In the genomic region with DNA sequence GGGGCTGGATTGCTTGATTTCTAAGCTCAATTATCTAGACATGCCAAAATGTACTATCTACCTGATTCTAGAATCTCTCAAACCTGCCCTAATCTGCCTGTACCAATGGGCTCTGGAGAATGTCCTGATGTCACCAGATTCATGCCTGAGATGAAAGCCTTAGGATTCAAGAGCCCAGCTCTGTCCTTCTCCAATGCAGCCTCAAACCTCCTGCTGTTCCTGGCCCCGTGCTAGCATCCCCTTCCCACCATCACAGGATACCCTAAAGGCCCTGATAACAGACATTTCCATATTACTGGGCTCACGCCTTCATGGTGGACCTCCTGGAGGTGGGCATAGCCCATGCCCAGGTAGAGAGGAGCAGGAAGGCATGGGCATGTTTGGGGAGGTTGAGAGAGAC, we compare ENCODE assay signal across 10 cellular contexts.
DNase-seq lines count a peak whose midpoint lies in the region; ATAC-seq, FAIRE-seq and TF ChIP-seq lines count a peak whose summit lies in the region.
"Had no signal": no experiment of that assay in that cellular context is flagged by ENCODE, and none has a peak within 500 bp of the region (broad histone marks: within the 10 kb centered on the region; RNA-seq: fewer than 3 reads in every experiment).

No MANE protein-coding gene starts in this region.

- H3K4me3 Mint-ChIP-seq in CD4-positive, alpha-beta memory T cell: peak overlapping the region; percentile 28 to 85 (median 78)
- no peak overlapping the region for H3K4me3 Mint-ChIP-seq in astrocyte (ENCODE audit: unreplicated experiment)
- H3K4me3 Mint-ChIP-seq in neural progenitor cell: no peak overlapping the region

- FAIRE-seq in astrocyte (lab: Jason Lieb, UNC): no peak

- H3K9me3 Mint-ChIP-seq in CD4-positive, alpha-beta memory T cell: no peaks in the 10 kb centered on the region
- H3K9me3 Mint-ChIP-seq in astrocyte (ENCODE audit: unreplicated experiment) (no peaks in the 10 kb centered on the region), neural progenitor cell (no peaks in the 10 kb centered on the region)

- peak overlapping the region; percentile 93 to 100 (median 100) for H3K27ac Mint-ChIP-seq in CD4-positive, alpha-beta memory T cell
- no peak overlapping the region for H3K27ac Mint-ChIP-seq in astrocyte (ENCODE audit: unreplicated experiment)
- peak overlapping the region; percentile 25 for H3K27ac Mint-ChIP-seq in neural progenitor cell

- no peaks in the 10 kb centered on the region for H3K9me3 ChIP-seq in CD4-positive, alpha-beta memory T cell (ENCODE audit: control insufficient read depth in 1 of 2, low read length in 2 of 2)
- H3K9me3 ChIP-seq in Loucy (ENCODE audit: insufficient read depth, low read depth, low read length) (no peaks in the 10 kb centered on the region), astrocyte (ENCODE audit: insufficient read depth, low read depth, low read length) (no peaks in the 10 kb centered on the region), neural progenitor cell (ENCODE audit: low read depth) (no peaks in the 10 kb centered on the region)
- H3K9me3 ChIP-seq: MG63 had no signal

- in situ Hi-C loops in GM13977 (cut with MboI; ENCODE audit: low pct_unique_long_range_greater_than_20kb, low sequenced_read_pairs, unreplicated experiment): no loop called here

- no peaks in the 10 kb centered on the region for H3K79me2 ChIP-seq in Loucy (ENCODE audit: insufficient read depth, low read length)
- H3K79me2 ChIP-seq in astrocyte (ENCODE audit: insufficient read depth, low read length): no peaks in the 10 kb centered on the region
- H3K79me2 ChIP-seq in neural progenitor cell (ENCODE audit: low read depth): no peaks in the 10 kb centered on the region

- H3K27ac ChIP-seq in CD4-positive, alpha-beta memory T cell (ENCODE audit: low read depth, low read length): peak overlapping the region; percentile 97
- peak overlapping the region; percentile 61 for H3K27ac ChIP-seq in astrocyte (ENCODE audit: low read depth, low read length)
- H3K27ac ChIP-seq in neural progenitor cell: no peak overlapping the region

- H3K4me1 ChIP-seq in CD4-positive, alpha-beta memory T cell (ENCODE audit: insufficient read depth, low read length): peaks cover 68% of the 10 kb centered on the region
- H3K4me1 ChIP-seq in Loucy (ENCODE audit: insufficient read depth, low read length, poor library complexity, severe bottlenecking): peaks cover 58% of the 10 kb centered on the region
- H3K4me1 ChIP-seq in astrocyte (ENCODE audit: insufficient read depth, low read length): peaks cover 63% of the 10 kb centered on the region
- H3K4me1 ChIP-seq in neural progenitor cell: peaks cover 28% of the 10 kb centered on the region

- no peaks in the 10 kb centered on the region for H4K20me1 ChIP-seq in Loucy (ENCODE audit: insufficient read depth, low read length, poor library complexity, severe bottlenecking)
- H4K20me1 ChIP-seq in astrocyte (ENCODE audit: insufficient read depth, low read length): no peaks in the 10 kb centered on the region
- H4K20me1 ChIP-seq in neural progenitor cell (ENCODE audit: low read depth): no peaks in the 10 kb centered on the region

- TF ChIP-seq CTCF in Loucy (conservative IDR thresholded peaks at IDR 0.05; ENCODE audit: low read length) (no peak), astrocyte (IDR thresholded peaks at IDR 0.05; ENCODE audit: insufficient read depth, low read depth, low read length) (no peak), neural progenitor cell (IDR thresholded peaks at IDR 0.05) (no peak), GM13977 (IDR thresholded peaks at IDR 0.05; ENCODE audit: extremely low read depth, insufficient read depth, missing control alignments) (no peak)

- no peaks in the 10 kb centered on the region for H3K27me3 ChIP-seq in CD4-positive, alpha-beta memory T cell (ENCODE audit: insufficient read depth, low read length)
- H3K27me3 ChIP-seq in Loucy (ENCODE audit: insufficient read depth, low read length, poor library complexity, severe bottlenecking) (no peaks in the 10 kb centered on the region), astrocyte (ENCODE audit: insufficient read depth, low read length) (no peaks in the 10 kb centered on the region), neural progenitor cell (no peaks in the 10 kb centered on the region)
- H3K27me3 ChIP-seq: MG63 had no signal

- H3K4me1 Mint-ChIP-seq in CD4-positive, alpha-beta memory T cell: peaks cover 53 to 76% (median 66%) of the 10 kb centered on the region in 4 donors
- H3K4me1 Mint-ChIP-seq in astrocyte (ENCODE audit: low read depth, unreplicated experiment) (peaks cover 40% of the 10 kb centered on the region), neural progenitor cell (peaks cover 50% of the 10 kb centered on the region)

- no peaks in the 10 kb centered on the region for H3K36me3 Mint-ChIP-seq in CD4-positive, alpha-beta memory T cell
- H3K36me3 Mint-ChIP-seq in astrocyte (ENCODE audit: low read depth, unreplicated experiment): no peaks in the 10 kb centered on the region
- H3K36me3 Mint-ChIP-seq in neural progenitor cell: no peaks in the 10 kb centered on the region

- H3F3A ChIP-seq in Loucy (ENCODE audit: low read depth): peaks cover 25% of the 10 kb centered on the region
- no peaks in the 10 kb centered on the region for H3F3A ChIP-seq in neural progenitor cell (ENCODE audit: low read depth)

- no peak overlapping the region for H2AFZ ChIP-seq in Loucy (ENCODE audit: low read length)
- H2AFZ ChIP-seq in astrocyte (ENCODE audit: low read depth, low read length): no peak overlapping the region
- H2AFZ ChIP-seq in neural progenitor cell (replicated peaks): no peak overlapping the region

- H3K9ac ChIP-seq in Loucy (ENCODE audit: low read depth, low read length, poor library complexity, severe bottlenecking) (peak overlapping the region; percentile 67), astrocyte (ENCODE audit: low read length) (peak overlapping the region; percentile 29), neural progenitor cell (no peak overlapping the region)

- ATAC-seq in HG03571 (IDR thresholded peaks at IDR 0.05; ENCODE audit: unreplicated experiment): no peak

- CTCF ChIA-PET in CD4-positive, alpha-beta memory T cell (lab: Charles Lee; ENCODE audit: partially characterized antibody): interaction anchor here (0.7 to 10.6 kb wide), 38 partner anchors 9 to 313 kb away, joined by 3 to 163 read pairs (median 8); a partner anchor contains a TSS

- H3K36me3 ChIP-seq in CD4-positive, alpha-beta memory T cell (ENCODE audit: insufficient read depth, low read length): no peaks in the 10 kb centered on the region
- H3K36me3 ChIP-seq in Loucy (ENCODE audit: insufficient read depth, low read length) (no peaks in the 10 kb centered on the region), astrocyte (ENCODE audit: insufficient read depth, low read length) (no peaks in the 10 kb centered on the region), neural progenitor cell (no peaks in the 10 kb centered on the region)
- H3K36me3 ChIP-seq: MG63 had no signal

- no peak for DNase-seq in CD4-positive, alpha-beta memory T cell
- no peak for DNase-seq in astrocyte (ENCODE audit: low read depth)
- no peak for DNase-seq in neural progenitor cell (ENCODE audit: low spot score)
- DNase-seq in T-helper 9 cell: no peak
- no peak for DNase-seq in GM13977 (ENCODE audit: low spot score)
- DNase-seq in NCI-H526 treated with DMSO at 0.1 percent for 48 hours (lab: John Stamatoyannopoulos, UW): no peak
- DNase-seq: NCI-H524 treated with DMSO at 0.1 percent for 48 hours had no signal

- POLR2A ChIA-PET in CD4-positive, alpha-beta memory T cell (lab: Charles Lee; ENCODE audit: partially characterized antibody): interaction anchor here (0.6 to 12.0 kb wide), 21 partner anchors 9 to 299 kb away, joined by 3 to 471 read pairs (median 9); a partner anchor contains a TSS

- H3K4me2 ChIP-seq in Loucy (ENCODE audit: low read depth, low read length, poor library complexity, severe bottlenecking) (peak overlapping the region; percentile 86), astrocyte (ENCODE audit: low read length) (peak overlapping the region; percentile 24), neural progenitor cell (no peak overlapping the region)

- peak overlapping the region; percentile 0 to 23 for H3K4me3 ChIP-seq in CD4-positive, alpha-beta memory T cell (ENCODE audit: low read length in 2 of 2)
- H3K4me3 ChIP-seq in Loucy (ENCODE audit: low read length, poor library complexity, severe bottlenecking) (peak overlapping the region; percentile 67), astrocyte (ENCODE audit: insufficient read depth, low read depth, low read length) (no peak overlapping the region), neural progenitor cell (no peak overlapping the region)
- H3K4me3 ChIP-seq: MG63 had no signal

- no peaks in the 10 kb centered on the region for H3K27me3 Mint-ChIP-seq in CD4-positive, alpha-beta memory T cell
- H3K27me3 Mint-ChIP-seq in astrocyte (ENCODE audit: low read depth, unreplicated experiment): no peaks in the 10 kb centered on the region
- H3K27me3 Mint-ChIP-seq in neural progenitor cell (ENCODE audit: insufficient read depth, low read depth): peaks cover 5% of the 10 kb centered on the region

- intact Hi-C loops in CD4-positive, alpha-beta memory T cell (cut with micrococcal nuclease): loop anchor here (1.0 to 5.0 kb wide), 2 partner anchors 258 to 314 kb away; no protein-coding TSS in a partner anchor

- no peaks in the 10 kb centered on the region for H3K9me2 ChIP-seq in Loucy (replicated peaks; ENCODE audit: low read depth, low read length)

Comparison
In these comparisons a context has a peak if more than half of its experiments do, and no peak if none do; other contexts are left out.
1. H3K4me3 ChIP-seq: peak in CD4-positive, alpha-beta memory T cell (2 of 2) and Loucy (single experiment); none in astrocyte (single experiment) and neural progenitor cell (single experiment).
2. H3K4me3 Mint-ChIP-seq: peak in CD4-positive, alpha-beta memory T cell (8 of 8); none in astrocyte (single experiment) and neural progenitor cell (single experiment).